ENCODE assay signal across 22 cellular contexts in the genomic region with DNA sequence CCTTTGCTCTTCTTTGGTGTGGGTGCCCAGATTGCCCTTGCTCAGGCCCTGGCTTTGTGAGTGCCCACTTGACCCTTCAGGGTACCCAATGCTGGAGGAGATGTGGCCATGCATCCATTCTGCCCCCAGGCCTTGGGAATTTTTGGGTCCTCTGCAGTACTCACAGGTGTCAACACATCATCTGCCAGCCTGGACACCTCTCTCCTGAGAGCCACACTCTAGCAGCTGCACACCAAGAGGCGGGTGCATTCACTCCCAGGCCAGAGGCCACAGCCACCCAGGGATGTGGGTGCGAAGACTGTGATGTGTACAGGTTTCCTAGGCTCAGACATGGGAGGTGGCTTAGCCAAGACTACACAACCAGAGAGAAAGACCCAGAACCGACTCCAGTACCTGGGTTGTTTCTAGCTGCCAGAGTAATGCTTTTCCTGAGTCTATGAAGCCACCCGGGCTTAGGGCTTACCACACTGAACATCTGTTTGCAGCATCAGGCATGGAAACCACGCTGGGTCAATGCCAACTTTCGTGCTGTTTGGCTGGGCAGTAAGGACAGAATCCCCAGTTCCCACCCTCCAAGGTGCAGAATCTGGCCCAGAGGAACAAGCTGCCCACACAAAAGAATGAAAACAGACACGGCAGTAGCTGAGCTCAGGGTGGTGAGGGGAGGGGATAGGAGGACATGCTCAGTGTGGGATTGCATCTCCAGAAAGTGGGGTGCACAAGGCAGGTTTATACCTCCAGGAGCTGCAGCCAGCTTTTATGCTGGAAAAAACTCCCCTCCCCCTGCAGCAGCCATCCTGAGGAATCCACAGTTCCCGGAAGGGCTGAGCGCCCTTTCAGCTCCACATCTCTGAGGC. TPM values are rescaled to one million over a fixed set of nuclear protein-coding genes. Genes with fewer than 3 reads are reported as not detected.
"Had no signal": no experiment of that assay in that cellular context is flagged by ENCODE, and none has a peak within 500 bp of the region (broad histone marks: within the 10 kb centered on the region; RNA-seq: fewer than 3 reads in every experiment).

No MANE protein-coding gene starts in this region.

- H3K9me3 ChIP-seq: gastrocnemius medialis, heart left ventricle, lower lobe of right lung, ovary, spleen, stomach, thoracic aorta had no signal

- H3K36me3 ChIP-seq: brain microvascular endothelial cell, gastrocnemius medialis, heart left ventricle, lower lobe of right lung, ovary, spleen, stomach, thoracic aorta, WERI-Rb-1 had no signal

- DNase-seq: activated CD4-positive, alpha-beta T cell treated with anti-CD3 and anti-CD28 coated beads, Interleukin-2, amount 50 U/mL, for 48 hours; activated gamma-delta T cell; activated T-cell treated with anti-CD3 and anti-CD28 coated beads, Interleukin-2, amount 50 U/mL, for 4 hours; amygdala; brain microvascular endothelial cell; cerebellar nuclear complex; dermis blood vessel endothelial cell; effector memory CD8-positive, alpha-beta T cell; gastrocnemius medialis; heart left ventricle; immature natural killer cell; left colon; lower lobe of right lung; midbrain; ovary; stomach; WERI-Rb-1 had no signal

- ATAC-seq: activated T-cell treated with anti-CD3 and anti-CD28 coated beads, Interleukin-2, amount 50 U/mL, for 4 hours; effector memory CD8-positive, alpha-beta T cell; gastrocnemius medialis; heart left ventricle; left colon; lower lobe of right lung; sciatic nerve had no signal

- H3K36me3 Mint-ChIP-seq: activated naive CD8-positive, alpha-beta T cell had no signal

- H3K27ac Mint-ChIP-seq: activated naive CD8-positive, alpha-beta T cell had no signal

- H3K27me3 ChIP-seq: brain microvascular endothelial cell, ovary had no signal

- H3K27ac ChIP-seq: brain microvascular endothelial cell, gastrocnemius medialis, heart left ventricle, lower lobe of right lung, ovary, spleen, stomach, thoracic aorta, WERI-Rb-1 had no signal

- H3K4me1 ChIP-seq: gastrocnemius medialis, heart left ventricle, lower lobe of right lung, spleen, stomach had no signal

- H3K4me3 Mint-ChIP-seq: activated naive CD8-positive, alpha-beta T cell; activated T-cell treated with anti-CD3 and anti-CD28 coated beads, Interleukin-2, amount 50 U/mL, for 4 hours; effector memory CD8-positive, alpha-beta T cell; T-helper 1 cell treated with Interleukin-12 subunit alpha and Interleukin-12 subunit beta and Interleukin-4 antibody, amounts not matched to agents 30 μg/mL and 1 μg/mL, for 36 hours had no signal

- H3K4me3 ChIP-seq: gastrocnemius medialis, heart left ventricle, lower lobe of right lung, ovary, spleen, stomach, thoracic aorta had no signal

RNA-seq across cellular contexts. Expression of a gene that starts 40.1 kb away (rescaled TPM):
- total RNA-seq: activated T-cell treated with anti-CD3 and anti-CD28 coated beads, Interleukin-2, amount 50 U/mL, for 4 hours; gastrocnemius medialis; lower lobe of right lung; thoracic aorta had no signal
- polyA plus RNA-seq: immature natural killer cell had no signal
